In the genomic region with DNA sequence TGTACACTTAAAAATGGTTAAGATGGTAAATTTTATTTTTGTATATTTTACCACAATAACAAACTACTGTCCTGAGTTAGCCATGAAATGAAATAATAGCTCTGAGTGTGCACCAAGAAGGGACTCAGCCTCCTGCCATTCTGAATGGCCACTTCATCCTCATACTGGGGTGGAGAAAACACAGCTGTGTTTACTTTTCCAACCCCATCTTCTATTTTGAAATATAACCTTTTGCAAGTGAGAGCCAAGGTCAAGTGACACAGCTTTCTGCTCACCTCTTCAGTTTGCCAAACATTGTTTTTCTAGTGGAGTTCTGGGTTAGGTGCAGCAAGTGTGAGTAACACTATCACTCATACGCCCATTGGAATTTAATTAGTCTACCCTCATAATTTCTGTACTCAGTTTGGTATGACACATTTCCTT, we compare ENCODE assay signal across 8 cellular contexts.
DNase-seq lines count a peak whose midpoint lies in the region; ATAC-seq, FAIRE-seq and TF ChIP-seq lines count a peak whose summit lies in the region.

No MANE protein-coding gene starts in this region.

- H3K4me3 ChIP-seq in A549, result no peak overlapping the region

- peak; percentile 2 to 9 for DNase-seq in A549 (ENCODE audit: low read depth in 1 of 2, low spot score in 1 of 2)
- peak; percentile 95 for DNase-seq in HCEC 1CT
- peak; percentile 94 for DNase-seq in NCI-H69 (lab: John Stamatoyannopoulos, UW)
- DNase-seq in fibroblast of the conjunctiva (ENCODE audit: low read depth), result peak; percentile 29
- no peak for DNase-seq in Kasumi-1 (lab: John Stamatoyannopoulos, UW)
- no peak for DNase-seq in islet precursor cell
- DNase-seq in HEK293T (ENCODE audit: extremely low spot score), result no peak

- TF ChIP-seq EP300 in A549 (IDR thresholded peaks at IDR 0.05), result no peak

- H3K9me3 ChIP-seq in A549, result no peaks in the 10 kb centered on the region

- no peak for FAIRE-seq in A549 (lab: Jason Lieb, UNC)

- TF ChIP-seq POLR2A in A549 (IDR thresholded peaks at IDR 0.05; ENCODE audit: low read length), result no peak

- CTCF ChIA-PET in A549 (lab: Yijun Ruan, JAX), result no interaction called here
- CTCF ChIA-PET in HEK293T (lab: Yijun Ruan, JAX), result no interaction called here

- TF ChIP-seq RAD21 in A549 (conservative IDR thresholded peaks at IDR 0.05 in 1 of 2, IDR thresholded peaks at IDR 0.05 in 1 of 2), result no peak

- no peak for TF ChIP-seq CTCF in A549 (IDR thresholded peaks at IDR 0.05)

- WGBS in A549 (ENCODE audit: missing lambda C conversion rate), result 32% methylated on average over 1 of the region's 1 CpG

- no peak; a peak in 1 of 6 replicates for ATAC-seq in A549
- ATAC-seq in HG03139 (IDR thresholded peaks at IDR 0.05; ENCODE audit: unreplicated experiment), result no peak

- POLR2A ChIA-PET in A549 (lab: Yijun Ruan, JAX) (no interaction called here), HEK293T (lab: Yijun Ruan, JAX) (no interaction called here)

- no peak overlapping the region for H3K27ac ChIP-seq in A549

- peaks cover 16% of the 10 kb centered on the region for H3K4me1 ChIP-seq in A549

- peak overlapping the region; percentile 26 for H3K4me2 ChIP-seq in A549

TF ChIP-seq in A549, 52 proteins besides CTCF, POLR2A, EP300 and RAD21:
- no peak for TF ChIP-seq JUN (IDR thresholded peaks at IDR 0.05)
- TF ChIP-seq, protein P1, sequence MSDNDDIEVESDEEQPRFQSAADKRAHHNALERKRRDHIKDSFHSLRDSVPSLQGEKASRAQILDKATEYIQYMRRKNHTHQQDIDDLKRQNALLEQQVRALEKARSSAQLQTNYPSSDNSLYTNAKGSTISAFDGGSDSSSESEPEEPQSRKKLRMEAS (IDR thresholded peaks at IDR 0.05), result no peak
- TF ChIP-seq POLR2AphosphoS2 (conservative IDR thresholded peaks at IDR 0.05; ENCODE audit: low read length), result no peak
- TF ChIP-seq KDM1A (IDR thresholded peaks at IDR 0.05; ENCODE audit: low read depth), result no peak
- TF ChIP-seq, protein P2, sequence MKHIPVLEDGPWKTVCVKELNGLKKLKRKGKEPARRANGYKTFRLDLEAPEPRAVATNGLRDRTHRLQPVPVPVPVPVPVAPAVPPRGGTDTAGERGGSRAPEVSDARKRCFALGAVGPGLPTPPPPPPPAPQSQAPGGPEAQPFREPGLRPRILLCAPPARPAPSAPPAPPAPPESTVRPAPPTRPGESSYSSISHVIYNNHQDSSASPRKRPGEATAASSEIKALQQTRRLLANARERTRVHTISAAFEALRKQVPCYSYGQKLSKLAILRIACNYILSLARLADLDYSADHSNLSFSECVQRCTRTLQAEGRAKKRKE (CRISPR knock-in tag; IDR thresholded peaks at IDR 0.05; ENCODE audit: low read depth), result no peak
- no peak for TF ChIP-seq MAZ (IDR thresholded peaks at IDR 0.05; ENCODE audit: borderline replicate concordance, low read depth, low read length)
- no peak for TF ChIP-seq RCOR1 (IDR thresholded peaks at IDR 0.05; ENCODE audit: low read depth, low read length)
- no peak for TF ChIP-seq JUNB (IDR thresholded peaks at IDR 0.05)
- no peak for TF ChIP-seq MAFK (IDR thresholded peaks at IDR 0.05; ENCODE audit: partially characterized antibody)
- no peak for TF ChIP-seq CBX2 (IDR thresholded peaks at IDR 0.05; ENCODE audit: borderline replicate concordance, low read depth)
- no peak for TF ChIP-seq ESRRA (IDR thresholded peaks at IDR 0.05; ENCODE audit: borderline replicate concordance, low read length)
- no peak for TF ChIP-seq ZC3H11A (IDR thresholded peaks at IDR 0.05)
- TF ChIP-seq, protein P3, sequence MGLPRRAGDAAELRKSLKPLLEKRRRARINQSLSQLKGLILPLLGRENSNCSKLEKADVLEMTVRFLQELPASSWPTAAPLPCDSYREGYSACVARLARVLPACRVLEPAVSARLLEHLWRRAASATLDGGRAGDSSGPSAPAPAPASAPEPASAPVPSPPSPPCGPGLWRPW (IDR thresholded peaks at IDR 0.05), result no peak
- no peak for TF ChIP-seq CHD4 (IDR thresholded peaks at IDR 0.05; ENCODE audit: borderline replicate concordance)
- TF ChIP-seq HOXB5 (CRISPR knock-in tag; IDR thresholded peaks at IDR 0.05), result no peak
- TF ChIP-seq TP53 (CRISPR knock-in tag; IDR thresholded peaks at IDR 0.05), result no peak
- TF ChIP-seq, protein P4, sequence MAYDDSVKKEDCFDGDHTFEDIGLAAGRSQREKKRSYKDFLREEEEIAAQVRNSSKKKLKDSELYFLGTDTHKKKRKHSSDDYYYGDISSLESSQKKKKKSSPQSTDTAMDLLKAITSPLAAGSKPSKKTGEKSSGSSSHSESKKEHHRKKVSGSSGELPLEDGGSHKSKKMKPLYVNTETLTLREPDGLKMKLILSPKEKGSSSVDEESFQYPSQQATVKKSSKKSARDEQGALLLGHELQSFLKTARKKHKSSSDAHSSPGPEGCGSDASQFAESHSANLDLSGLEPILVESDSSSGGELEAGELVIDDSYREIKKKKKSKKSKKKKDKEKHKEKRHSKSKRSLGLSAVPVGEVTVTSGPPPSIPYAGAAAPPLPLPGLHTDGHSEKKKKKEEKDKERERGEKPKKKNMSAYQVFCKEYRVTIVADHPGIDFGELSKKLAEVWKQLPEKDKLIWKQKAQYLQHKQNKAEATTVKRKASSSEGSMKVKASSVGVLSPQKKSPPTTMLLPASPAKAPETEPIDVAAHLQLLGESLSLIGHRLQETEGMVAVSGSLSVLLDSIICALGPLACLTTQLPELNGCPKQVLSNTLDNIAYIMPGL (CRISPR knock-in tag; IDR thresholded peaks at IDR 0.05; ENCODE audit: borderline replicate concordance), result no peak
- TF ChIP-seq ZFP36 (IDR thresholded peaks at IDR 0.05; ENCODE audit: borderline replicate concordance, partially characterized antibody), result no peak
- TF ChIP-seq ZSCAN20 (CRISPR knock-in tag; IDR thresholded peaks at IDR 0.05), result no peak
- TF ChIP-seq TFCP2L1 (CRISPR knock-in tag; IDR thresholded peaks at IDR 0.05), result no peak

TF ChIP-seq in HEK293T, 16 proteins besides CTCF, POLR2A, EP300 and RAD21:
- no peak for TF ChIP-seq FOXK2 (IDR thresholded peaks at IDR 0.05)
- TF ChIP-seq FOXA1 (IDR thresholded peaks at IDR 0.05), result no peak
- no peak for TF ChIP-seq FOXM1 (IDR thresholded peaks at IDR 0.05; ENCODE audit: borderline replicate concordance)
- TF ChIP-seq HDGF (IDR thresholded peaks at IDR 0.05; ENCODE audit: borderline replicate concordance), result no peak
- TF ChIP-seq L3MBTL2 (conservative IDR thresholded peaks at IDR 0.05), result no peak
- no peak for TF ChIP-seq SUZ12 (IDR thresholded peaks at IDR 0.05)
- no peak for TF ChIP-seq ELF4 (IDR thresholded peaks at IDR 0.05)

Comparison
In these comparisons a context has a peak if more than half of its experiments do, and no peak if none do; other contexts are left out.
1. DNase-seq: peak in A549 (2 of 2), HCEC 1CT (single experiment), NCI-H69 (single experiment) and fibroblast of the conjunctiva (single experiment); none in Kasumi-1 (0 of 2), islet precursor cell (single experiment) and HEK293T (single experiment).